Comparison of ENCODE assay signal across 8 cellular contexts in genomic region chr2:174485763-174486613, GRCh38. TPM values are rescaled to one million over a fixed set of nuclear protein-coding genes. Genes with fewer than 3 reads are reported as not detected.
A peak's percentile ranks its signal among the peaks of the same experiment; 100 is the strongest.
DNase-seq lines count a peak whose midpoint lies in the region; ATAC-seq and TF ChIP-seq lines count a peak whose summit lies in the region.

No MANE protein-coding gene starts in this region.

- H3K9me3 Mint-ChIP-seq in T-helper 2 cell treated with Interferon-gamma antibody and Interleukin-4, amounts not matched to agents 5 μg/mL and 100 μg/mL, for 36 hours: no peaks in the 10 kb centered on the region
- no peaks in the 10 kb centered on the region for H3K9me3 Mint-ChIP-seq in stimulated activated naive CD8-positive, alpha-beta T cell treated with anti-CD3 and anti-CD28 coated beads, Interleukin-15, Interleukin-2, amounts not matched to agents 100 ng/mL and 50 ng/mL, for 24 hours

- peak overlapping the region; percentile 88 to 93 (median 88) for H3K4me3 ChIP-seq in right lobe of liver

- no peak for TF ChIP-seq POLR2A in right lobe of liver (IDR thresholded peaks at IDR 0.05)

- TF ChIP-seq CTCF in right lobe of liver (IDR thresholded peaks at IDR 0.05): no peak

- H3K9me3 ChIP-seq in right lobe of liver: no peaks in the 10 kb centered on the region

- H3K27ac ChIP-seq in cingulate gyrus (ENCODE audit: low read depth, low read length) (peak overlapping the region; percentile 47), right lobe of liver (peak overlapping the region; percentile 52 to 82 (median 72))

- H3K4me1 ChIP-seq in right lobe of liver: no peaks in the 10 kb centered on the region

- H3K27me3 Mint-ChIP-seq in T-helper 2 cell treated with Interferon-gamma antibody and Interleukin-4, amounts not matched to agents 5 μg/mL and 100 μg/mL, for 36 hours (ENCODE audit: low read depth): peaks cover 4% of the 10 kb centered on the region
- no peaks in the 10 kb centered on the region for H3K27me3 Mint-ChIP-seq in stimulated activated naive CD8-positive, alpha-beta T cell treated with anti-CD3 and anti-CD28 coated beads, Interleukin-15, Interleukin-2, amounts not matched to agents 100 ng/mL and 50 ng/mL, for 24 hours

- intact Hi-C loops in right lobe of liver (cut with DNase I): no loop called here

- peak overlapping the region; percentile 99 for H3K4me3 Mint-ChIP-seq in T-helper 2 cell treated with Interferon-gamma antibody and Interleukin-4, amounts not matched to agents 5 μg/mL and 100 μg/mL, for 36 hours
- peak overlapping the region; percentile 96 for H3K4me3 Mint-ChIP-seq in stimulated activated naive CD8-positive, alpha-beta T cell treated with anti-CD3 and anti-CD28 coated beads, Interleukin-15, Interleukin-2, amounts not matched to agents 100 ng/mL and 50 ng/mL, for 24 hours

- no peaks in the 10 kb centered on the region for H3K36me3 ChIP-seq in right lobe of liver

- peak; percentile 25 for ATAC-seq in GM19463 (IDR thresholded peaks at IDR 0.05; ENCODE audit: unreplicated experiment)
- ATAC-seq in right lobe of liver: peak; percentile 2 to 25 (median 9)

- 7% methylated on average over 25 of the region's 25 CpGs for WGBS in right lobe of liver (ENCODE audit: insufficient coverage, low coverage, low lambda C conversion rate, missing lambda C conversion rate)

- H3K27me3 ChIP-seq in right lobe of liver: no peaks in the 10 kb centered on the region

- peaks cover 49% of the 10 kb centered on the region for H3K4me1 Mint-ChIP-seq in T-helper 2 cell treated with Interferon-gamma antibody and Interleukin-4, amounts not matched to agents 5 μg/mL and 100 μg/mL, for 36 hours (ENCODE audit: low read depth)
- peaks cover 57% of the 10 kb centered on the region for H3K4me1 Mint-ChIP-seq in stimulated activated naive CD8-positive, alpha-beta T cell treated with anti-CD3 and anti-CD28 coated beads, Interleukin-15, Interleukin-2, amounts not matched to agents 100 ng/mL and 50 ng/mL, for 24 hours (ENCODE audit: low read depth)

- DNase-seq in COLO829 (ENCODE audit: low spot score) (peak; percentile 27), HPDE6-E6E7 (ENCODE audit: extremely low spot score) (peak; percentile 7), right lobe of liver (peak in 1 of 3 donors; percentile 40), COLO668 (lab: John Stamatoyannopoulos, UW; ENCODE audit: unreplicated experiment) (no peak)
- DNase-seq in T-helper 2 cell treated with Interferon-gamma antibody and Interleukin-4, amounts not matched to agents 5 μg/mL and 100 μg/mL, for 36 hours (ENCODE audit: low spot score): peak; percentile 12

- peaks cover 16% of the 10 kb centered on the region for H3K36me3 Mint-ChIP-seq in T-helper 2 cell treated with Interferon-gamma antibody and Interleukin-4, amounts not matched to agents 5 μg/mL and 100 μg/mL, for 36 hours (ENCODE audit: low read depth)
- peaks cover 16% of the 10 kb centered on the region for H3K36me3 Mint-ChIP-seq in stimulated activated naive CD8-positive, alpha-beta T cell treated with anti-CD3 and anti-CD28 coated beads, Interleukin-15, Interleukin-2, amounts not matched to agents 100 ng/mL and 50 ng/mL, for 24 hours (ENCODE audit: low read depth)

- H3K27ac Mint-ChIP-seq in T-helper 2 cell treated with Interferon-gamma antibody and Interleukin-4, amounts not matched to agents 5 μg/mL and 100 μg/mL, for 36 hours: peak overlapping the region; percentile 87
- H3K27ac Mint-ChIP-seq in stimulated activated naive CD8-positive, alpha-beta T cell treated with anti-CD3 and anti-CD28 coated beads, Interleukin-15, Interleukin-2, amounts not matched to agents 100 ng/mL and 50 ng/mL, for 24 hours: peak overlapping the region; percentile 81

RNA-seq across cellular contexts. Expression of gene GPR155, which starts 0.8 kb away (rescaled TPM):
- 10 to 100 TPM in 1 of 6 experiments, 1 to 10 TPM in 5; 6.5 to 11.3 (median 7.7) TPM for total RNA-seq in right lobe of liver
